Comparison of ENCODE assay signal across 8 cellular contexts in the genomic region with DNA sequence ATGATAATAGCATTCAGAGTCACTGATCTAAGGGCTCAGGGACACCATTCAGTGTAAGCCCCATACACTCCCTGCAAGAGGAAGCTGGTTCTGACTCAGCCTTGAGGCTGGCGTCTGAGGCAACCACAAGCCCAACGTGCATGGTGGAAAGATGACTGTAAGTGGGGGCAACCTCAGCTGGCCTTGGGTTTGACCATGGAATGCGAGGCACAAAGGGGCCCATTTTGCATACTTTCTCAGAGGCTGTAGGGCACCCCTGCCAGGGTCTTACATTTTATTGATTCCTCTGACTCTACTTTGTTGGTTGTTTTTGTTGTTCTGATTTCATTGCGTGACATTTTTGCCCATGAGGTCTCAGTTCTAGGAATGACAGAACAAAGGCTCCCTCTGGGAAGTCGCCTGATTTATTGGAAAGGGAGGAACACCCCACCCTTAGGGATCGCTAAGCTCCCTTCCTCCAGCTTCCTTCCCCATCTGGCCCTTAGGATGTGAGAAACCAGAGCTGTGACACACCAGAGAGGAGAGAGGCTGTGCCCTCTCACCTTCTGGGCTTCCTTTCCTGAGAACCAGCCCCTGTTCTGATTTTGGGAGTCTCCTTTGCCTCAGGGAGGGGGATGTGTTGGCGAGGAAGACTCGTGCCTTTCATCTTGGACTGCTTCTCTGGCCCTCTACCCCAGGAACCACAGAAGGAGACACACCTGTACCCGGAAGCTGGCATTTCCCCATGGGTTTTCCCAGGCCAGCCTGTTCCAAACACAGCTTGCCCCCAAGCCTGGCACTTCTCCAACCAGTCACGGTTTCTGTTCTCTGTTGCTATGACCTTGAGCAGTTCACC. TPM values are rescaled to one million over a fixed set of nuclear protein-coding genes. Genes with fewer than 3 reads are reported as not detected.
DNase-seq lines count a peak whose midpoint lies in the region; ATAC-seq and TF ChIP-seq lines count a peak whose summit lies in the region.

No MANE protein-coding gene starts in this region.

- intact Hi-C loops in mucosa of descending colon (cut with DNase I, micrococcal nuclease): no loop called here

- no peak for TF ChIP-seq CTCF in mucosa of descending colon (IDR thresholded peaks at IDR 0.05)
- no peak for TF ChIP-seq CTCF in tibial nerve (IDR thresholded peaks at IDR 0.05)

- WGBS in tibial nerve, 2 donors: 22 to 26% methylated on average over 10 of the region's 10 CpGs

- ATAC-seq in HG03103 (IDR thresholded peaks at IDR 0.05; ENCODE audit: low read depth, unreplicated experiment) (peak; percentile 59), mucosa of descending colon (peak; percentile 86)

- H3K27ac ChIP-seq in tibial nerve: peak overlapping the region in 3 of 4 donors; percentile 47 to 71 (median 71)

- no peaks in the 10 kb centered on the region for H3K9me3 ChIP-seq in mucosa of descending colon
- no peaks in the 10 kb centered on the region for H3K9me3 ChIP-seq in tibial nerve

- H3K4me3 ChIP-seq in mucosa of descending colon (no peak overlapping the region), tibial nerve (no peak overlapping the region)

- H3K36me3 ChIP-seq in mucosa of descending colon (ENCODE audit: low read depth) (no peaks in the 10 kb centered on the region), tibial nerve (no peaks in the 10 kb centered on the region)

- peaks cover 9% of the 10 kb centered on the region for H3K4me1 ChIP-seq in mucosa of descending colon (ENCODE audit: low read depth)
- peaks cover 0 to 34% (median 27%) of the 10 kb centered on the region in 4 donors for H3K4me1 ChIP-seq in tibial nerve

- TF ChIP-seq POLR2A in tibial nerve (IDR thresholded peaks at IDR 0.05): no peak

- peak; percentile 56 for DNase-seq in activated naive CD4-positive, alpha-beta T cell treated with Interleukin-2 at 50 U/mL for 16 hours
- no peak for DNase-seq in activated naive CD4-positive, alpha-beta T cell treated with anti-CD3 and anti-CD28 coated beads, Interleukin-2, amount 50 U/mL, for 16 hours
- peak; percentile 88 for DNase-seq in RPMI8226
- peak; percentile 97 for DNase-seq in astrocyte of the hippocampus (ENCODE audit: low read depth, low spot score)
- peak; percentile 77 to 89 (median 79) for DNase-seq in mucosa of descending colon
- no peak for DNase-seq in tibial nerve (ENCODE audit: low spot score in 2 of 2)
- DNase-seq in HT-29 (ENCODE audit: low spot score): no peak

- peak in 1 of 2 donors; percentile 69 for TF ChIP-seq EP300 in tibial nerve (IDR thresholded peaks at IDR 0.05)

- H3K27me3 ChIP-seq in tibial nerve: no peaks in the 10 kb centered on the region

RNA-seq across cellular contexts. Expression of a gene that starts 5.6 kb away (rescaled TPM):
- total RNA-seq in mucosa of descending colon: 10 to 100 TPM in 1 of 3 donors, 1 to 10 TPM in 2; 5.8 to 16.0 (median 9.1) TPM
- total RNA-seq in tibial nerve: 10 to 100 TPM in 3 of 4 donors, 1 to 10 TPM in 1; 7.5 to 38.7 (median 17.8) TPM
- total RNA-seq in HT-29 (2014; rRNA removed; shearing (Covaris generic)): not detected in 2 replicates

RNA-seq across cellular contexts. Expression of a gene that starts 52.8 kb away (rescaled TPM):
- under 1 TPM in 2 of 3 donors, not detected in 1; 0.14 to 0.60 TPM for total RNA-seq in mucosa of descending colon
- total RNA-seq in tibial nerve: 1 to 10 TPM in 1 of 4 donors, under 1 TPM in 2, not detected in 1; 0.20 to 3.1 (median 0.60) TPM
- total RNA-seq in HT-29 (2014; rRNA removed; shearing (Covaris generic)): not detected in 2 replicates

Comparison
In these comparisons a context has a peak if more than half of its experiments do, and no peak if none do; other contexts are left out.
1. DNase-seq: peak in activated naive CD4-positive, alpha-beta T cell treated with Interleukin-2 at 50 U/mL for 16 hours (single experiment), RPMI8226 (single experiment), astrocyte of the hippocampus (single experiment) and mucosa of descending colon (3 of 3); none in activated naive CD4-positive, alpha-beta T cell treated with anti-CD3 and anti-CD28 coated beads, Interleukin-2, amount 50 U/mL, for 16 hours (single experiment), tibial nerve (0 of 2) and HT-29 (single experiment).